ENCODE assay signal across 1 cellular context in the genomic region with DNA sequence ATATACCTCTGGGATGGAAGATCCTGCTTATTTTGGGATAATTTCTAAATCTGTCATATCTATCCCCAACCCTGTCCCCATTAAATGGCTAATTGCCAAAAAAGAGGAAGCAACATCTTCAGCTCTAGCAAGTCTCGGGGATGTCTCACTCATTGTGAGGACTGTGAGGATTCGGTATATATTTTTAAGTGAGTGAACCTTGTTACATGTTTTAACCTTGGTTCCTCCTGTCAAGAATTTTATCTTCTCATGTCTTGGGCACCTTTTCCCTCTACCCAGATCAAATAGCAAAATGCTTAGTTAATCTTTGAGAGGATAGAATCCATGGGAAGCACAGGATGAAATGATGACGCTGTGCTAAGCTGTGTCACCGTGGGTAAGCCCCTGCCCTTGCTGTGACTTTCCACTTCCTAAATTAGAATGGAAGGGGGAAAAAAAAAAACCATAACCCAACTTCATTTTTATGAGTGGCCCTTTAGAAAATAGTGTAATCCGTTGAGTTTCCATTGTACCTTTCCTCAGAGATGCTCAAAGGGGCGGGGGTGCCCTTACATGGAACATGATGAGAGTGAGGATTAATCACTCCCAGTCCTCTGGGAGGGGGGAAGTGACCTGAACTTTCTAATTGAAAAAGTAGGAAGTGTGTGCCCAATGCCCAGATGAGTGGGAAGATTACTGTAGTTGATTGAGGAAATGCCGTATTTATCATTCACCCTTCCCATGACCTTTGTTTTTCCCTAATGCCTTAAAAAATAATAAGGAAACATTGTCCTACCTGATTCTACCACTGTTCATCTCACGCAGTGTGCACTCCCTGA.
A peak's percentile ranks its signal among the peaks of the same experiment; 100 is the strongest.
TF ChIP-seq lines count a peak whose summit lies in the region.

No MANE protein-coding gene starts in this region.

TF ChIP-seq in K562, 482 proteins besides CTCF, POLR2A, EP300 and RAD21:
- TF ChIP-seq ZNF121 (CRISPR knock-in tag; conservative IDR thresholded peaks at IDR 0.05) = no peak
- no peak for TF ChIP-seq MEF2A (IDR thresholded peaks at IDR 0.05; ENCODE audit: control insufficient read depth, low read depth, low read length)
- no peak for TF ChIP-seq SAP30 (IDR thresholded peaks at IDR 0.05; ENCODE audit: borderline replicate concordance, insufficient read depth, low read depth, low read length, poor library complexity, severe bottlenecking)
- TF ChIP-seq RBM22 (IDR thresholded peaks at IDR 0.05; ENCODE audit: low read depth, low read length, poor library complexity, severe bottlenecking) = no peak
- TF ChIP-seq ZFP30 (CRISPR knock-in tag; IDR thresholded peaks at IDR 0.05; ENCODE audit: borderline replicate concordance) = no peak
- TF ChIP-seq NFIC (IDR thresholded peaks at IDR 0.05) = peak; percentile 81
- TF ChIP-seq KLF13 (tag; IDR thresholded peaks at IDR 0.05; ENCODE audit: borderline replicate concordance, low read depth) = no peak
- peak; percentile 63; the same call in 1 of the 2 replicates for TF ChIP-seq SPI1 (IDR thresholded peaks at IDR 0.05; ENCODE audit: borderline replicate concordance, low read depth, low read length)
